ENCODE assay signal across 8 cellular contexts in genomic region chr1:181106022-181106312, GRCh38. TPM values are rescaled to one million over a fixed set of nuclear protein-coding genes. Genes with fewer than 3 reads are reported as not detected.
DNase-seq lines count a peak whose midpoint lies in the region; ATAC-seq lines count a peak whose summit lies in the region.

No MANE protein-coding gene starts in this region.

- peak overlapping the region; percentile 31 for H3K27ac ChIP-seq in thymus (ENCODE audit: low read depth)

- peak overlapping the region; percentile 63 for H3K4me3 Mint-ChIP-seq in activated T-cell treated with anti-CD3 and anti-CD28 coated beads, Interleukin-2, amount 50 U/mL, for 24 hours
- peak overlapping the region; percentile 83 for H3K4me3 Mint-ChIP-seq in activated naive CD8-positive, alpha-beta T cell treated with anti-CD3 and anti-CD28 coated beads for 36 hours
- peak overlapping the region; percentile 86 for H3K4me3 Mint-ChIP-seq in memory B cell

- H3K27me3 Mint-ChIP-seq in activated T-cell treated with anti-CD3 and anti-CD28 coated beads, Interleukin-2, amount 50 U/mL, for 24 hours, result peaks cover 15% of the 10 kb centered on the region
- peaks cover 13% of the 10 kb centered on the region for H3K27me3 Mint-ChIP-seq in activated naive CD8-positive, alpha-beta T cell treated with anti-CD3 and anti-CD28 coated beads for 36 hours
- H3K27me3 Mint-ChIP-seq in memory B cell, result no peaks in the 10 kb centered on the region

- WGBS in thymus, result 86% methylated on average over 3 of the region's 3 CpGs

- H3K36me3 Mint-ChIP-seq in activated T-cell treated with anti-CD3 and anti-CD28 coated beads, Interleukin-2, amount 50 U/mL, for 24 hours (ENCODE audit: low read depth), result no peaks in the 10 kb centered on the region
- no peaks in the 10 kb centered on the region for H3K36me3 Mint-ChIP-seq in activated naive CD8-positive, alpha-beta T cell treated with anti-CD3 and anti-CD28 coated beads for 36 hours
- H3K36me3 Mint-ChIP-seq in memory B cell, result no peaks in the 10 kb centered on the region

- H3K27me3 ChIP-seq in thymus (ENCODE audit: control insufficient read depth, insufficient read depth), result no peaks in the 10 kb centered on the region

- peak overlapping the region; percentile 67 for H3K4me3 ChIP-seq in thymus (ENCODE audit: low read length)

- peak overlapping the region; percentile 76 for H3K27ac Mint-ChIP-seq in activated T-cell treated with anti-CD3 and anti-CD28 coated beads, Interleukin-2, amount 50 U/mL, for 24 hours
- peak overlapping the region; percentile 69 for H3K27ac Mint-ChIP-seq in activated naive CD8-positive, alpha-beta T cell treated with anti-CD3 and anti-CD28 coated beads for 36 hours
- peak overlapping the region; percentile 88 for H3K27ac Mint-ChIP-seq in memory B cell

- H3K4me1 ChIP-seq in thymus (ENCODE audit: control insufficient read depth, insufficient read depth, low read length), result peaks cover 35% of the 10 kb centered on the region

- ATAC-seq in memory B cell (ENCODE audit: low read depth), result no peak
- ATAC-seq in GM19467 (IDR thresholded peaks at IDR 0.05; ENCODE audit: unreplicated experiment), result no peak
- no peak for ATAC-seq in left lobe of liver

- no peak for DNase-seq in activated T-cell treated with anti-CD3 and anti-CD28 coated beads, Interleukin-2, amount 50 U/mL, for 24 hours
- no peak for DNase-seq in activated T-cell treated with anti-CD3 and anti-CD28 coated beads, Interleukin-2, amount 50 U/mL, for 48 hours
- DNase-seq in activated naive CD8-positive, alpha-beta T cell treated with anti-CD3 and anti-CD28 coated beads for 36 hours, result no peak
- no peak for DNase-seq in memory B cell (ENCODE audit: low spot score in 2 of 2)
- no peak for DNase-seq in ureter (ENCODE audit: low spot score)
- DNase-seq in left lobe of liver (ENCODE audit: low spot score), result no peak

- H3K36me3 ChIP-seq in thymus (ENCODE audit: control insufficient read depth, insufficient read depth), result no peaks in the 10 kb centered on the region

- peaks cover 62% of the 10 kb centered on the region for H3K4me1 Mint-ChIP-seq in activated T-cell treated with anti-CD3 and anti-CD28 coated beads, Interleukin-2, amount 50 U/mL, for 24 hours (ENCODE audit: low read depth)
- peaks cover 44% of the 10 kb centered on the region for H3K4me1 Mint-ChIP-seq in activated naive CD8-positive, alpha-beta T cell treated with anti-CD3 and anti-CD28 coated beads for 36 hours
- peaks cover 21% of the 10 kb centered on the region for H3K4me1 Mint-ChIP-seq in memory B cell

- H3K9me3 Mint-ChIP-seq in activated T-cell treated with anti-CD3 and anti-CD28 coated beads, Interleukin-2, amount 50 U/mL, for 24 hours, result no peaks in the 10 kb centered on the region
- no peaks in the 10 kb centered on the region for H3K9me3 Mint-ChIP-seq in activated naive CD8-positive, alpha-beta T cell treated with anti-CD3 and anti-CD28 coated beads for 36 hours
- H3K9me3 Mint-ChIP-seq in memory B cell, result no peaks in the 10 kb centered on the region

- H3K9me3 ChIP-seq in thymus (ENCODE audit: control insufficient read depth), result no peaks in the 10 kb centered on the region

RNA-seq across cellular contexts. Expression of gene IER5, which starts 17.5 kb away (rescaled TPM):
- total RNA-seq in activated naive CD8-positive, alpha-beta T cell treated with anti-CD3 and anti-CD28 coated beads for 36 hours, result 10 to 100 TPM; 29.7 to 30.3 TPM
- 19.3 TPM for polyA plus RNA-seq in thymus
- total RNA-seq in ureter (12.6 TPM), left lobe of liver (3.0 TPM)
